In the genomic region with DNA sequence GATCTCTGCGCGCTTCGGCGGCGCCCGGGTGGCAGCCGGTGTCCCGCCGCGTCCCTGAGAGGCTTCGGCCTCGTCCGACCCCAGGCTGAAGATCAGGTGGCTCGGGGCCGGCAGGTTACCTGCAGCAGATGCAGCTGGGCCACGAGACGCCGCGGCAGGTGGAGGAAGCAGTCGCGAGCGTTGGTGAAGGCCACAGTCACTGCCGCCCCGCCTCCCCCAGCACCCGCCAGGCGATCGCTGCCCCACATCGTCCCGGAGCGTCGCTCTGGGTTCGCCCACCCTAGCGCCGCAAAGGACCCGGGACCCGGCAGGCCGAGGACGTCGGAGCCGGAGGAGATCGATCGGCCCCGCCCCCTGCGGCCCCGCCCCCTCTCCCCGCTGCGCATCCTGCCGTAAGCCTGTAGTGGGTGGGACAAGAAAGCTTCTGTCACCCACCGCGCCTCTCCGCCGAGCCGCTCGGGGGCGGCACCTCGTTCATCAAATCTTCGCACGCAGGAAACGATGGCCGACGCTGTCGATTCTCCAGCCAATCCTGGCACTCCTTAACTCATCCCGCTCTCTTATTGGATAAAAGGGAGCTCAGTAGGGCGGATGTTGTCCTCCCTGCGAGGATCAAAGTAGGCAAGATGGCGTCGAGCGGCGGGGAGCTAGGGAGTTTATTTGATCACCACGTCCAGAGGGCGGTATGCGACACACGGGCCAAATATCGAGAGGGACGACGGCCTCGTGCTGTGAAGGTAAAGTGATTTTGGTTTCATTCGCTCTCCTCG, we compare ENCODE assay signal across 8 cellular contexts. TPM values are rescaled to one million over a fixed set of nuclear protein-coding genes. Genes with fewer than 3 reads are reported as not detected.
DNase-seq lines count a peak whose midpoint lies in the region; ATAC-seq and TF ChIP-seq lines count a peak whose summit lies in the region.

A gene (minus strand): TSS at position 333 of the 770 bp plus-strand sequence. CDS start 85 bp downstream, at position 248.
A gene (plus strand): TSS at position 608 of the 770 bp plus-strand sequence. CDS start 19 bp downstream, at position 627.

- BruUV-seq in Calu3 (replicated peaks; lab: Mats Ljungman, UMichigan): TSS peak; percentile 58

- H3K27ac Mint-ChIP-seq in Calu3 (ENCODE audit: unreplicated experiment) (peak within 1 kb of the TSS; percentile 99), memory B cell (peak within 1 kb of the TSS; percentile 93)
- H3K27ac Mint-ChIP-seq in effector memory CD8-positive, alpha-beta T cell: peak within 1 kb of the TSS; percentile 92 to 93

- H3K4me3 Mint-ChIP-seq in Calu3 (ENCODE audit: low read depth, unreplicated experiment) (peak within 1 kb of the TSS; percentile 85), memory B cell (peak within 1 kb of the TSS; percentile 84)
- peak within 1 kb of the TSS; percentile 85 for H3K4me3 Mint-ChIP-seq in effector memory CD8-positive, alpha-beta T cell

- ATAC-seq in GM21381 (IDR thresholded peaks at IDR 0.05; ENCODE audit: unreplicated experiment) (peak; percentile 92), memory B cell (ENCODE audit: low read depth) (peak; percentile 84)
- peak; percentile 86 for ATAC-seq in effector memory CD8-positive, alpha-beta T cell (replicated peaks)

- H3K9me3 Mint-ChIP-seq in Calu3 (ENCODE audit: low read depth, unreplicated experiment) (no peaks in the 10 kb centered on the region), memory B cell (no peaks in the 10 kb centered on the region)
- H3K9me3 Mint-ChIP-seq in effector memory CD8-positive, alpha-beta T cell: no peaks in the 10 kb centered on the region

- peak; percentile 88 for DNase-seq in Calu3
- peak; percentile 72 to 99 (median 94) for DNase-seq in HUDEP-2 (lab: John Stamatoyannopoulos, UW; ENCODE audit: unreplicated experiment in 76 of 76)
- peak; percentile 100 for DNase-seq in NOMO-1 treated with dmso at 0.1 percent for 144 hours (lab: John Stamatoyannopoulos, UW; ENCODE audit: unreplicated experiment)
- peak; percentile 70 to 92 (median 75) for DNase-seq in activated CD8-positive, alpha-beta memory T cell treated with anti-CD3 and anti-CD28 coated beads for 48 hours (ENCODE audit: low read depth in 2 of 3, low spot score in 2 of 3)
- DNase-seq in effector memory CD8-positive, alpha-beta T cell: peak; percentile 90 to 91 (median 90)
- peak; percentile 77 to 93 for DNase-seq in memory B cell (ENCODE audit: low spot score in 2 of 2)
- DNase-seq in stimulated activated CD8-positive, alpha-beta memory T cell treated with anti-CD3 and anti-CD28 coated beads, Interleukin-12 subunit alpha, Interleukin-12 subunit beta, amount 100 ng/mL, for 24 hours (ENCODE audit: extremely low read depth): peak; percentile 87

- intact Hi-C loops in Calu3 (cut with micrococcal nuclease; ENCODE audit: unreplicated experiment): loop anchor here (10.0 kb wide), 2 partner anchors 306 to 526 kb away; a partner anchor contains a TSS

- H3K4me1 Mint-ChIP-seq in Calu3 (ENCODE audit: low read depth, unreplicated experiment) (peaks cover 14% of the 10 kb centered on the region), memory B cell (peaks cover 16% of the 10 kb centered on the region)
- peaks cover 15 to 34% of the 10 kb centered on the region in 2 donors for H3K4me1 Mint-ChIP-seq in effector memory CD8-positive, alpha-beta T cell (ENCODE audit: low read depth in 2 of 2)

- H3K27me3 Mint-ChIP-seq in Calu3 (ENCODE audit: unreplicated experiment) (no peaks in the 10 kb centered on the region), memory B cell (no peaks in the 10 kb centered on the region)
- H3K27me3 Mint-ChIP-seq in effector memory CD8-positive, alpha-beta T cell: no peaks in the 10 kb centered on the region

- H3K36me3 Mint-ChIP-seq in Calu3 (ENCODE audit: insufficient read depth, unreplicated experiment) (peaks cover 31% of the 10 kb centered on the region), memory B cell (peaks cover 13% of the 10 kb centered on the region)
- H3K36me3 Mint-ChIP-seq in effector memory CD8-positive, alpha-beta T cell (ENCODE audit: insufficient read depth): peaks cover 47% of the 10 kb centered on the region

- TF ChIP-seq CTCF in Calu3 (IDR thresholded peaks at IDR 0.05; ENCODE audit: unreplicated experiment): no peak

- CTCF ChIA-PET in Calu3 (lab: Charles Lee): interaction anchor here (0.6 to 1.4 kb wide), 10 partner anchors 15 to 528 kb away, joined by 3 to 7 read pairs (median 4); no protein-coding TSS in a partner anchor

RNA-seq across cellular contexts. Expression of the first gene that starts in this region (rescaled TPM):
- 10.1 and 10.4 TPM in 2 replicates for total RNA-seq in Calu3 (2022)

RNA-seq across cellular contexts. Expression of the second gene that starts in this region (rescaled TPM):
- 8.2 and 10.9 TPM in 2 replicates for total RNA-seq in Calu3 (2022)

Comparison
In these comparisons a context has a peak if more than half of its experiments do, and no peak if none do; other contexts are left out.
1. Peak in every context shown above with its lines: DNase-seq and ATAC-seq.